8 cellular contexts compared by ENCODE assay signal in genomic region chr17:75288784-75289121, GRCh38. TPM values are rescaled to one million over a fixed set of nuclear protein-coding genes. Genes with fewer than 3 reads are reported as not detected.
A peak's percentile ranks its signal among the peaks of the same experiment; 100 is the strongest.
DNase-seq lines count a peak whose midpoint lies in the region; ATAC-seq and TF ChIP-seq lines count a peak whose summit lies in the region.

No MANE protein-coding gene starts in this region.

- H3K4me1 ChIP-seq in effector memory CD4-positive, alpha-beta T cell (ENCODE audit: control insufficient read depth, insufficient read depth, low read length, poor library complexity, severe bottlenecking) = peaks cover 4% of the 10 kb centered on the region
- H3K4me1 ChIP-seq in mucosa of rectum (ENCODE audit: control insufficient read depth in 2 of 2, insufficient read depth in 2 of 2, low read length in 2 of 2) (peaks cover 8% of the 10 kb centered on the region in 2 donors), thoracic aorta (ENCODE audit: control insufficient read depth in 1 of 2, low read depth in 2 of 2) (peaks cover 0 to 6% of the 10 kb centered on the region in 2 donors)

- no peak for TF ChIP-seq CTCF in thoracic aorta (IDR thresholded peaks at IDR 0.05)

- peak overlapping the region; percentile 78 to 88 for H3K9ac ChIP-seq in mucosa of rectum (ENCODE audit: low read depth in 1 of 2, low read length in 2 of 2)

- H3K27ac ChIP-seq in KOPT-K1 (ENCODE audit: low read depth, low read length, poor library complexity, severe bottlenecking) (peak overlapping the region; percentile 71), mucosa of rectum (ENCODE audit: low read depth in 2 of 2, low read length in 2 of 2) (peak overlapping the region; percentile 93 to 96), thoracic aorta (peak overlapping the region; percentile 62 to 92)
- peak overlapping the region; percentile 97 for H3K27ac ChIP-seq in effector memory CD4-positive, alpha-beta T cell (ENCODE audit: insufficient read depth, low read length, poor library complexity, severe bottlenecking)

- ATAC-seq in GM21786 (IDR thresholded peaks at IDR 0.05; ENCODE audit: unreplicated experiment) (peak; percentile 4), thoracic aorta (ENCODE audit: insufficient number of reproducible peaks, low FRiP score, low read depth) (no peak)

- H3K27me3 ChIP-seq in effector memory CD4-positive, alpha-beta T cell (replicated peaks; ENCODE audit: control insufficient read depth, insufficient read depth, low read length, poor library complexity, severe bottlenecking) = no peaks in the 10 kb centered on the region
- H3K27me3 ChIP-seq in mucosa of rectum (ENCODE audit: control insufficient read depth in 2 of 2, insufficient read depth in 2 of 2, low read length in 2 of 2) (no peaks in the 10 kb centered on the region), thoracic aorta (replicated peaks; ENCODE audit: insufficient read depth) (no peaks in the 10 kb centered on the region)

- DNase-seq in ELR (ENCODE audit: low read depth) (peak; percentile 51), SK-N-DZ (ENCODE audit: low spot score) (peak; percentile 70), thoracic aorta (ENCODE audit: low spot score) (no peak), putamen (ENCODE audit: low spot score) (no peak)
- DNase-seq in effector memory CD4-positive, alpha-beta T cell = peak in 1 of 3 donors; percentile 16

- no peaks in the 10 kb centered on the region for H3K9me3 ChIP-seq in KOPT-K1 (ENCODE audit: insufficient read depth, low read length, poor library complexity, severe bottlenecking)
- no peaks in the 10 kb centered on the region for H3K9me3 ChIP-seq in effector memory CD4-positive, alpha-beta T cell (ENCODE audit: control insufficient read depth, low read length)
- no peaks in the 10 kb centered on the region for H3K9me3 ChIP-seq in mucosa of rectum (ENCODE audit: control insufficient read depth in 2 of 2, low read length in 2 of 2)
- H3K9me3 ChIP-seq in thoracic aorta = no peaks in the 10 kb centered on the region

- H3K36me3 ChIP-seq in KOPT-K1 (ENCODE audit: insufficient read depth, low read length) (peaks cover 30% of the 10 kb centered on the region), mucosa of rectum (ENCODE audit: control insufficient read depth in 2 of 2, insufficient read depth in 2 of 2, low read length in 2 of 2) (peaks cover 12 to 16% of the 10 kb centered on the region in 2 donors), thoracic aorta (peaks cover 4% of the 10 kb centered on the region)
- H3K36me3 ChIP-seq in effector memory CD4-positive, alpha-beta T cell (ENCODE audit: control insufficient read depth, insufficient read depth, low read length) = peaks cover 11% of the 10 kb centered on the region

- peak overlapping the region; percentile 74 for H3K4me3 ChIP-seq in effector memory CD4-positive, alpha-beta T cell (ENCODE audit: insufficient read depth, low read depth, low read length, poor library complexity, severe bottlenecking)
- H3K4me3 ChIP-seq in mucosa of rectum (ENCODE audit: low read length in 2 of 2) (peak overlapping the region; percentile 83 to 94), thoracic aorta (peak overlapping the region; percentile 82)

RNA-seq across cellular contexts. Expression of gene SLC25A19, which starts 0.5 kb away (rescaled TPM):
- 30.2 and 36.1 TPM in 2 replicates for polyA plus RNA-seq in SK-N-DZ (2014; cell fraction: cytosol; rRNA removed)
- 42.9 and 54.7 TPM in 2 replicates for polyA plus RNA-seq in SK-N-DZ (2014; cell fraction: nucleus; rRNA removed)
- 10 to 100 TPM in 1 of 2 donors, 1 to 10 TPM in 1; 6.1 to 12.6 TPM for total RNA-seq in thoracic aorta

RNA-seq across cellular contexts. Expression of gene MIF4GD, which starts 17.7 kb away (rescaled TPM):
- 31.4 and 37.6 TPM in 2 replicates for polyA plus RNA-seq in SK-N-DZ (2014; cell fraction: cytosol; rRNA removed)
- 26.0 and 29.8 TPM in 2 replicates for polyA plus RNA-seq in SK-N-DZ (2014; cell fraction: nucleus; rRNA removed)
- 10 to 100 TPM; 32.5 to 70.1 TPM for total RNA-seq in thoracic aorta

RNA-seq across cellular contexts. Expression of gene MRPS7, which starts 27.1 kb away (rescaled TPM):
- 99.8 and 115 TPM in 2 replicates for polyA plus RNA-seq in SK-N-DZ (2014; cell fraction: cytosol; rRNA removed)
- 55.9 and 80.9 TPM in 2 replicates for polyA plus RNA-seq in SK-N-DZ (2014; cell fraction: nucleus; rRNA removed)
- total RNA-seq in thoracic aorta = 10 to 100 TPM; 29.0 to 33.2 TPM

RNA-seq across cellular contexts. Expression of gene GGA3, which starts 27.3 kb away (rescaled TPM):
- 27.0 and 29.3 TPM in 2 replicates for polyA plus RNA-seq in SK-N-DZ (2014; cell fraction: cytosol; rRNA removed)
- 144 and 155 TPM in 2 replicates for polyA plus RNA-seq in SK-N-DZ (2014; cell fraction: nucleus; rRNA removed)
- 10 to 100 TPM; 33.3 to 41.9 TPM for total RNA-seq in thoracic aorta

Comparison
In these comparisons a context has a peak if more than half of its experiments do, and no peak if none do; other contexts are left out.
1. DNase-seq: peak in ELR (single experiment) and SK-N-DZ (single experiment); none in thoracic aorta (single experiment) and putamen (single experiment).
2. Peak in every context shown above with its lines, with median percentiles within 50 percentile points of each other: H3K27ac ChIP-seq and H3K4me3 ChIP-seq.